ENCODE assay signal across 11 cellular contexts in the genomic region with DNA sequence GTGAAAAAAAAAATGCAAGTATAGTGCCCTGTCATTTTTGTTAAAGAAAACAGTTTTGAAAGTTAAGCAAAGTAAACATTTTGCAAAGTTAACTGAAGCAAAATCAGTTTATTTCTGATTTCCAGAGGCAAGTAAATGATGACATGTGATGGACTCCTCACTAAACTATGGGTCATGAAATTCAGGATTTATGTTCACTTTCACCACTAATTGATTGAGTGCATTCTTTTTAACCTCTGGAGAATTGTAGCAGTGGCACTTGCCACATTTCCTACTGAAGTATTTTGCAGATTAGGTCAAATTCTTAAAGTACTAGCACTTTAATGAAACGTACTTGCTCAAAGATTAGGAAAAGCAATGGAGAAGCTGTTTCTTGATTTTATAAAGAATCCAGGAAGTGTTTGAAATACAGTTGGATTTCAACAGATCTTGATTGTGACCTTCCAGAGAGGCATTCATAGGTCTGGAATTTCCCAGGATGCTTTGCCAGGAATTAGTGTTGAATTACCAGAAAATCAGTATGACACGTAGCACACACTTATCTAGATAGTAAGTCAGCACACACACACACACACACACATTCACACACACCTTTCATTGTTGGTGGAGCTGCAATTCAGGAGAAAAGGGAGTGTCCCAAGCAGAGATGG.
DNase-seq lines count a peak whose midpoint lies in the region; ATAC-seq, FAIRE-seq and TF ChIP-seq lines count a peak whose summit lies in the region.
"Had no signal": no experiment of that assay in that cellular context is flagged by ENCODE, and none has a peak within 500 bp of the region (broad histone marks: within the 10 kb centered on the region; RNA-seq: fewer than 3 reads in every experiment).

No MANE protein-coding gene starts in this region.

- no peak for TF ChIP-seq POLR2A in GM12892 (IDR thresholded peaks at IDR 0.05; ENCODE audit: low read depth, low read length)

- H3K4me1 ChIP-seq in mucosa of descending colon (ENCODE audit: low read depth) = peaks cover 12% of the 10 kb centered on the region

- intact Hi-C loops in mucosa of descending colon (cut with DNase I, micrococcal nuclease) = no loop called here

- H3K36me3 ChIP-seq in mucosa of descending colon (ENCODE audit: low read depth) = no peaks in the 10 kb centered on the region

- peak; percentile 93 for ATAC-seq in mucosa of descending colon
- ATAC-seq in GM21390 (IDR thresholded peaks at IDR 0.05; ENCODE audit: unreplicated experiment) = no peak
- ATAC-seq in GM21526 (IDR thresholded peaks at IDR 0.05; ENCODE audit: low FRiP score, unreplicated experiment) = no peak

- peak; percentile 53 for DNase-seq in AG08396 (ENCODE audit: low spot score)
- DNase-seq in NCI-H226 = peak; percentile 99
- DNase-seq in epithelial cell of proximal tubule (ENCODE audit: low read depth) = peak; percentile 90
- peak in 1 of 3 donors; percentile 83 for DNase-seq in mucosa of descending colon
- DNase-seq in GM12892 (ENCODE audit: insufficient read length) = no peak
- DNase-seq in NCI-H1092 (lab: John Stamatoyannopoulos, UW) = no peak
- DNase-seq: activated CD4-positive, CD25-positive, alpha-beta regulatory T cell treated with anti-CD3 and anti-CD28 coated beads, Interleukin-2, amount 50 U/mL, for 72 hours; H7; NCI-H146 had no signal

- no peak for FAIRE-seq in GM12892 (lab: Jason Lieb, UNC)

- H3K4me3 ChIP-seq in epithelial cell of proximal tubule (ENCODE audit: low read depth, low read length) (no peak overlapping the region), mucosa of descending colon (no peak overlapping the region)

- H3K9me3 ChIP-seq in mucosa of descending colon = no peaks in the 10 kb centered on the region

- TF ChIP-seq CTCF in epithelial cell of proximal tubule (conservative IDR thresholded peaks at IDR 0.05; ENCODE audit: low read depth, low read length) = no peak
- TF ChIP-seq CTCF in mucosa of descending colon (IDR thresholded peaks at IDR 0.05) = no peak

Comparison
In these comparisons a context has a peak if more than half of its experiments do, and no peak if none do; other contexts are left out.
1. DNase-seq: peak in AG08396 (single experiment), NCI-H226 (single experiment) and epithelial cell of proximal tubule (single experiment); none in GM12892 (single experiment) and NCI-H1092 (single experiment).